19 cellular contexts compared by ENCODE assay signal in the genomic region with DNA sequence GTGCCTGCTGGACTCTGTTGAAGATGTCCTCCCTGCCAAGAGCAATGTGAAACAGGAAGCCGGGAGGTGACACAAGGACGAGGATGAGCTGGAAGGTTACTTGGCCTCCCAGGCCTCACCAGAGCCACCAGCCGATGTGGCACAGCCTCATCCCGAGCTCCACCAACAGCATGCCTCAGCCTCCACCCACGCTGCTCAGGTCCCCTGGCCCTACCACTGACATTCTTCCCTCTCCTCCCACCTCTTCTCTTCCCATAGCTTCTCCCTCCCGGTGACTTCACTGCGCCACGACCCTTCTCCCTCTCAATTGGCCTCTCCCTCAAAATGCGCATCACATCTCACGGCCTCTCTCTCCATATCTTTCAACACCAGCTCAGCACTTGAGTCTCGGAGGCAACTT.
"Had no signal": no experiment of that assay in that cellular context is flagged by ENCODE, and none has a peak within 500 bp of the region (broad histone marks: within the 10 kb centered on the region; RNA-seq: fewer than 3 reads in every experiment).

No MANE protein-coding gene starts in this region.

- H3K9me3 ChIP-seq: colonic mucosa, mucosa of descending colon, neutrophil, suprapubic skin, thyroid gland, upper lobe of left lung, vagina had no signal

- DNase-seq: colonic mucosa; dermis blood vessel endothelial cell; endodermal cell; erythroblast; foreskin keratinocyte; kidney; left colon; mammary epithelial cell; mucosa of descending colon; naive thymus-derived CD8-positive, alpha-beta T cell; stimulated activated CD4-positive, alpha-beta T cell treated with anti-CD3 and anti-CD28 coated beads, Interleukin-2, amount 100 ng/mL, for 48 hours; stimulated activated naive CD8-positive, alpha-beta T cell treated with anti-CD3 and anti-CD28 coated beads, Interleukin-15, Interleukin-2, amounts not matched to agents 100 U/mL and 50 U/mL, for 24 hours; thyroid gland; upper lobe of left lung had no signal

- H3K4me1 ChIP-seq: colonic mucosa, suprapubic skin, thyroid gland, upper lobe of left lung, vagina had no signal

- H3K27ac ChIP-seq: colonic mucosa, foreskin keratinocyte, hepatocyte, neutrophil, suprapubic skin, thyroid gland, upper lobe of left lung, vagina had no signal

- H3K4me3 ChIP-seq: colonic mucosa, hepatocyte, mucosa of descending colon, smooth muscle cell, suprapubic skin, thyroid gland, upper lobe of left lung, vagina had no signal

- H3K36me3 ChIP-seq: colonic mucosa, neutrophil, suprapubic skin, thyroid gland, vagina had no signal

- H3K27me3 ChIP-seq: colonic mucosa, hepatocyte, neutrophil, suprapubic skin, thyroid gland, upper lobe of left lung, vagina had no signal

- ATAC-seq: foreskin keratinocyte; left colon; mucosa of descending colon; naive thymus-derived CD8-positive, alpha-beta T cell; stimulated activated naive CD8-positive, alpha-beta T cell treated with anti-CD3 and anti-CD28 coated beads, Interleukin-15, Interleukin-2, amounts not matched to agents 100 U/mL and 50 U/mL, for 24 hours had no signal
